In the genomic region with DNA sequence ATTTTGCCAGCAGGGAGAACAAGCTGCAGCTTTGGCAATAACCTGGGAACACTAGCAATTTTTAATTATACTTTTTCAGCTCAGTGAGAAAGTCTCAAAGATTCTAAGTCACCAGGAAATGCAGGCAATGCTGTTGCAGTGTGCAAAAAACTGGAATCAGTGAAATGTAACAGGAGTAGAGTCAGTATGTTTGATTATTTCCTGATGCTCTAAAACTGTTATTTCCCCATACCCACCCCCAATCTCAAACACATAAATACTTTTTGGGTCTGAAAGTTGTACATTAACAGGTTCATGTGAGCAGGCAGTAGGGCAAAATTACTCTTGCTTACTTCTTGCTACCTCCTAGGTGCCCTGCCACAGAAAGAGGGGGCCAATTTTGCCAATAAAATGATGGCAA, we compare ENCODE assay signal across 19 cellular contexts.
DNase-seq lines count a peak whose midpoint lies in the region; FAIRE-seq lines count a peak whose summit lies in the region.
"Had no signal": no experiment of that assay in that cellular context is flagged by ENCODE, and none has a peak within 500 bp of the region (broad histone marks: within the 10 kb centered on the region; RNA-seq: fewer than 3 reads in every experiment).

No MANE protein-coding gene starts in this region.

- H3K27ac ChIP-seq in small intestine (ENCODE audit: low read depth in 1 of 2, low read length in 1 of 2) = no peak overlapping the region
- H3K27ac ChIP-seq: 22Rv1, RWPE1 had no signal

- H3K4me1 Mint-ChIP-seq in T-helper 1 cell treated with Interleukin-12 subunit alpha and Interleukin-12 subunit beta and Interleukin-4 antibody, amounts not matched to agents 30 μg/mL and 1 μg/mL, for 36 hours (ENCODE audit: low read depth) = peaks cover 35% of the 10 kb centered on the region

- DNase-seq in T-helper 1 cell = no peak
- DNase-seq in adipocyte (ENCODE audit: low read depth) = peak; percentile 49
- DNase-seq in kidney tubule cell (ENCODE audit: low spot score) = peak; percentile 49
- DNase-seq in small intestine = no peak
- no peak for DNase-seq in activated gamma-delta T cell treated with Interleukin-2 at 50 U/mL for 16 hours
- DNase-seq in NOMO-1 treated with dmso at 0.1 percent for 144 hours (lab: John Stamatoyannopoulos, UW; ENCODE audit: unreplicated experiment) = no peak
- no peak for DNase-seq in NCI-H446 (lab: John Stamatoyannopoulos, UW)
- DNase-seq: C1 segment of cervical spinal cord; GDM1; H9; NCI-H1417 treated with DMSO at 0.1 percent for 48 hours; NCI-H1930; NCI-H2171; NCI-H446 treated with DMSO at 0.1 percent for 48 hours; NK-92 treated with Interleukin-12 subunit alpha and Interleukin-12 subunit beta, amount 100 ng/mL, for 24 hours had no signal

- H3K4me1 ChIP-seq in adipocyte (ENCODE audit: control insufficient read depth, insufficient read depth, low read length) (peaks cover 35% of the 10 kb centered on the region), small intestine (ENCODE audit: control insufficient read depth in 2 of 2, insufficient read depth in 1 of 2, low read depth in 1 of 2, low read length in 1 of 2) (no peaks in the 10 kb centered on the region)

- H3K4me3 ChIP-seq in adipocyte (ENCODE audit: low read length) (no peak overlapping the region), small intestine (ENCODE audit: low read depth in 1 of 2, low read length in 2 of 2) (no peak overlapping the region)
- H3K4me3 ChIP-seq: K562 had no signal

- FAIRE-seq in small intestine (lab: Jason Lieb, UNC) = no peak
- FAIRE-seq: K562 had no signal

- no peak overlapping the region for H3K27ac Mint-ChIP-seq in T-helper 1 cell treated with Interleukin-12 subunit alpha and Interleukin-12 subunit beta and Interleukin-4 antibody, amounts not matched to agents 30 μg/mL and 1 μg/mL, for 36 hours
- H3K27ac Mint-ChIP-seq: H9 had no signal

- H3K9me3 ChIP-seq in adipocyte (ENCODE audit: control insufficient read depth, low read length) = no peaks in the 10 kb centered on the region
- H3K9me3 ChIP-seq in small intestine (ENCODE audit: control insufficient read depth, low read depth) = no peaks in the 10 kb centered on the region

- H3K9ac ChIP-seq in adipocyte (ENCODE audit: low read length) = peak overlapping the region; percentile 70

- no peaks in the 10 kb centered on the region for H3K9me3 Mint-ChIP-seq in T-helper 1 cell treated with Interleukin-12 subunit alpha and Interleukin-12 subunit beta and Interleukin-4 antibody, amounts not matched to agents 30 μg/mL and 1 μg/mL, for 36 hours

- no peaks in the 10 kb centered on the region for H3K27me3 ChIP-seq in adipocyte (replicated peaks; ENCODE audit: control insufficient read depth, insufficient read depth, low read length)
- H3K27me3 ChIP-seq in small intestine (ENCODE audit: control insufficient read depth in 2 of 2, insufficient read depth in 2 of 2, low read length in 2 of 2) = no peaks in the 10 kb centered on the region

- H3K4me3 Mint-ChIP-seq in T-helper 1 cell treated with Interleukin-12 subunit alpha and Interleukin-12 subunit beta and Interleukin-4 antibody, amounts not matched to agents 30 μg/mL and 1 μg/mL, for 36 hours = peak overlapping the region; percentile 0
- H3K4me3 Mint-ChIP-seq: H9 had no signal

- peaks cover 2% of the 10 kb centered on the region for H3K27me3 Mint-ChIP-seq in T-helper 1 cell treated with Interleukin-12 subunit alpha and Interleukin-12 subunit beta and Interleukin-4 antibody, amounts not matched to agents 30 μg/mL and 1 μg/mL, for 36 hours (ENCODE audit: low read depth)

- H3K36me3 ChIP-seq in adipocyte (ENCODE audit: control insufficient read depth, insufficient read depth, low read length, severe bottlenecking) (no peaks in the 10 kb centered on the region), small intestine (ENCODE audit: control insufficient read depth in 2 of 2, insufficient read depth in 2 of 2, low read length in 2 of 2) (no peaks in the 10 kb centered on the region)

- H3K36me3 Mint-ChIP-seq in T-helper 1 cell treated with Interleukin-12 subunit alpha and Interleukin-12 subunit beta and Interleukin-4 antibody, amounts not matched to agents 30 μg/mL and 1 μg/mL, for 36 hours (ENCODE audit: low read depth) = no peaks in the 10 kb centered on the region

Comparison
In these comparisons a context has a peak if more than half of its experiments do, and no peak if none do; other contexts are left out.
1. DNase-seq: peak in adipocyte (single experiment) and kidney tubule cell (single experiment); none in T-helper 1 cell (0 of 5), small intestine (single experiment), activated gamma-delta T cell treated with Interleukin-2 at 50 U/mL for 16 hours (single experiment), NOMO-1 treated with dmso at 0.1 percent for 144 hours (single experiment) and NCI-H446 (0 of 2).